23 cellular contexts compared by ENCODE assay signal in genomic region chr1:234681065-234681464, GRCh38.
"Had no signal": no experiment of that assay in that cellular context is flagged by ENCODE, and none has a peak within 500 bp of the region (broad histone marks: within the 10 kb centered on the region; RNA-seq: fewer than 3 reads in every experiment).

No MANE protein-coding gene starts in this region.

- DNase-seq: KBM-7, MG63, NCI-H1092, NCI-H1105 treated with DMSO at 0.1 percent for 48 hours, NCI-H1417 treated with DMSO at 0.1 percent for 48 hours, NCI-H146, NCI-H1694 treated with DMSO at 0.1 percent for 48 hours, NCI-H1930, NCI-H2081, NCI-H2107, NCI-H2171, NCI-H226, NCI-H446, NCI-H510A, NCI-H524 treated with DMSO at 0.1 percent for 48 hours, NCI-H69, NCI-H774, SHP77, SK-N-SH had no signal

- H3K36me3 ChIP-seq: MG63 had no signal

- H3K4me2 ChIP-seq: SK-N-SH had no signal

- H3K27me3 Mint-ChIP-seq: IgD-negative memory B cell had no signal

- H3K27ac Mint-ChIP-seq: IgD-negative memory B cell had no signal

- FAIRE-seq: HTR-8/SVneo had no signal

- H3K27me3 ChIP-seq: MG63 had no signal

- H3K9me2 ChIP-seq: SK-N-SH had no signal

- H3K4me3 ChIP-seq: MG63 had no signal

- H3K9ac ChIP-seq: SK-N-SH had no signal

- H3K36me3 Mint-ChIP-seq: IgD-negative memory B cell had no signal

- H3K4me3 Mint-ChIP-seq: IgD-negative memory B cell had no signal

- H3K27ac ChIP-seq: HL-60, RWPE1 had no signal
